Comparison of ENCODE assay signal across 8 cellular contexts in the genomic region with DNA sequence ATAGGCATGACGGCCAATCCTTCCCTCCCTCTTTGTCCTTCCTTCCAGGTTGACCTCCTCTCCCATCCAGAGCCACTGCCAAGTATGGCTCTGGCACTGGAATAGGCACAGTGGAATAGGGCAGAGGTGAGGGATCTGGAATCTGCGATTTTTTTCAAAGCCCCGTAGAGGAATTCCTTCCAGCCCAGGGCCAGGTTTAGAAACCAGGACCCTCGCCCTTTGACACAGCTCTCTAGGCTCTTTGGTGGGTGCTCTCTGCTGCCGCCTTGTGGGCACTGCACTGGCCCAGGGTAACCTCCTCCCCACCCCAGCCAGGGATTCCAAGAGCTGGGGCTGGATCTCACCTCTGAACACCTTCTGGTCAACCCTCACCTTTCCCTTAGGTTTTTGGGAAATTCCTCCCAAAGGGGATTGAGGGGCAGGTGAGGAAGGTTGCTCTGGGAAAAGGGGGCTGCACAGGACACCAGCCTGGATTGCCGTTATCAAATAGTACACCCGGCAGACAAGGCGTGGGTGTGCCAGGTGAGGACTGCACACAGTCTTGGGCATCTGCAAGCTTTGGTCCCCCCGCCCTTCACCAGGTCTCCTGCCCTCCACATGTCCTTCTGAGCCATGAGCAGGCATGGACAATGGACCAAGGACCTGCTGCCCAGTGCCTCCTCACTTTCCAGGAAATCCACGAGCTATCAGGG. TPM values are rescaled to one million over a fixed set of nuclear protein-coding genes. Genes with fewer than 3 reads are reported as not detected.
DNase-seq lines count a peak whose midpoint lies in the region; ATAC-seq and TF ChIP-seq lines count a peak whose summit lies in the region.

No MANE protein-coding gene starts in this region.

- WGBS in right cardiac atrium = 54% methylated on average over 10 of the region's 10 CpGs

- H3K4me1 ChIP-seq in BE2C = no peaks in the 10 kb centered on the region; the same call in 1 of the 2 replicates
- peaks cover 4% of the 10 kb centered on the region for H3K4me1 ChIP-seq in right cardiac atrium (ENCODE audit: control insufficient read depth, insufficient read depth, low read length)

- peak; percentile 96 for TF ChIP-seq CTCF in BE2C (IDR thresholded peaks at IDR 0.05; ENCODE audit: low read depth, low read length)

- no peak overlapping the region for H3K27ac ChIP-seq in right cardiac atrium (ENCODE audit: low read length)

- intact Hi-C loops in right cardiac atrium (cut with DNase I) = loop anchor here in 1 of 4 donors (10.0 kb wide), 1 partner anchor 382 kb away; a partner anchor contains a TSS

- H3K27me3 ChIP-seq in BE2C (no peaks in the 10 kb centered on the region), right cardiac atrium (ENCODE audit: control insufficient read depth, insufficient read depth) (no peaks in the 10 kb centered on the region)

- H3K4me3 ChIP-seq in BE2C (ENCODE audit: low read depth, low read length) = no peak overlapping the region
- H3K4me3 ChIP-seq in right cardiac atrium (ENCODE audit: low read length) = no peak overlapping the region

- DNase-seq in BE2C = peak; percentile 75
- DNase-seq in HCEC 1CT = peak; percentile 22
- peak; percentile 73 for DNase-seq in activated naive CD4-positive, alpha-beta T cell treated with anti-CD3 and anti-CD28 coated beads, Interleukin-2, amount 50 U/mL, for 16 hours
- peak; percentile 70 to 89 (median 86) for DNase-seq in right cardiac atrium
- peak; percentile 40 to 64 for DNase-seq in stimulated activated CD4-positive, alpha-beta T cell treated with anti-CD3 and anti-CD28 coated beads, Interleukin-15, amount 100 ng/mL, for 1 hour (ENCODE audit: low read depth in 1 of 2, low spot score in 1 of 2)
- no peak for DNase-seq in epidermal melanocyte (ENCODE audit: insufficient read length, low spot score)

- H3K9me3 ChIP-seq in BE2C (no peaks in the 10 kb centered on the region), right cardiac atrium (ENCODE audit: control insufficient read depth, low read length) (no peaks in the 10 kb centered on the region)

- peak; percentile 92 for ATAC-seq in SK-N-SH treated with all-trans-retinoic acid at 6 μM for 48 hours
- peak; percentile 55 to 61 for ATAC-seq in right cardiac atrium
- no peak for ATAC-seq in HG03432 (IDR thresholded peaks at IDR 0.05; ENCODE audit: unreplicated experiment)

- no peaks in the 10 kb centered on the region for H3K36me3 ChIP-seq in BE2C

TF ChIP-seq in SK-N-SH treated with all-trans-retinoic acid at 6 μM for 48 hours, 23 proteins besides CTCF, POLR2A, EP300 and RAD21:
- TF ChIP-seq ZNF70 (CRISPR knock-in tag; IDR thresholded peaks at IDR 0.05) (peak; percentile 28; the same call in 1 of the 2 replicates), ZFP3 (CRISPR knock-in tag; IDR thresholded peaks at IDR 0.05) (no peak), CSDC2 (CRISPR knock-in tag; IDR thresholded peaks at IDR 0.05) (no peak)

RNA-seq across cellular contexts. Expression of a gene that starts 22.8 kb away (rescaled TPM):
- polyA plus RNA-seq in BE2C (2012; ENCODE audit: insufficient read depth, insufficient read length, low read depth) = not detected
- under 1 TPM in 3 of 4 donors, not detected in 1; 0.14 to 0.36 (median 0.24) TPM for total RNA-seq in right cardiac atrium
- 0.09 TPM for polyA plus RNA-seq in right cardiac atrium
